Comparison of ENCODE assay signal across 20 cellular contexts in genomic region chr1:62228883-62229187, GRCh38. TPM values are rescaled to one million over a fixed set of nuclear protein-coding genes. Genes with fewer than 3 reads are reported as not detected.
"Had no signal": no experiment of that assay in that cellular context is flagged by ENCODE, and none has a peak within 500 bp of the region (broad histone marks: within the 10 kb centered on the region; RNA-seq: fewer than 3 reads in every experiment).

No MANE protein-coding gene starts in this region.

- H3K9me3 Mint-ChIP-seq: activated CD4-positive, alpha-beta memory T cell treated with anti-CD3 and anti-CD28 coated beads for 36 hours; activated naive CD4-positive, alpha-beta T cell treated with anti-CD3 and anti-CD28 coated beads, Interleukin-2, amount 50 U/mL, for 72 hours; activated T-cell treated with anti-CD3 and anti-CD28 coated beads, Interleukin-2, amount 50 U/mL, for 4 hours; natural killer cell; T-helper 2 cell treated with Interferon-gamma antibody and Interleukin-4, amounts not matched to agents 5 μg/mL and 100 μg/mL, for 36 hours had no signal

- H3K4me1 Mint-ChIP-seq: natural killer cell had no signal

- H3K27me3 ChIP-seq: brain microvascular endothelial cell had no signal

- H3K27ac Mint-ChIP-seq: activated CD4-positive, alpha-beta memory T cell treated with anti-CD3 and anti-CD28 coated beads for 36 hours; activated naive CD4-positive, alpha-beta T cell treated with anti-CD3 and anti-CD28 coated beads, Interleukin-2, amount 50 U/mL, for 72 hours; natural killer cell; T-helper 2 cell treated with Interferon-gamma antibody and Interleukin-4, amounts not matched to agents 5 μg/mL and 100 μg/mL, for 36 hours had no signal

- H3K4me3 ChIP-seq: lung, skin epidermis had no signal

- H3K27ac ChIP-seq: brain microvascular endothelial cell, skin epidermis had no signal

- H3K36me3 Mint-ChIP-seq: activated CD4-positive, alpha-beta memory T cell treated with anti-CD3 and anti-CD28 coated beads for 36 hours; activated naive CD4-positive, alpha-beta T cell treated with anti-CD3 and anti-CD28 coated beads, Interleukin-2, amount 50 U/mL, for 72 hours; natural killer cell had no signal

- H3K36me3 ChIP-seq: brain microvascular endothelial cell had no signal

- H3K4me3 Mint-ChIP-seq: activated CD4-positive, alpha-beta memory T cell treated with anti-CD3 and anti-CD28 coated beads for 36 hours; activated T-cell treated with anti-CD3 and anti-CD28 coated beads, Interleukin-2, amount 50 U/mL, for 4 hours; natural killer cell; T-helper 2 cell treated with Interferon-gamma antibody and Interleukin-4, amounts not matched to agents 5 μg/mL and 100 μg/mL, for 36 hours had no signal

- ATAC-seq: activated CD4-positive, CD25-positive, alpha-beta regulatory T cell treated with anti-CD3 and anti-CD28 coated beads, Interleukin-2, amount 50 U/mL, for 24 hours; activated naive CD4-positive, alpha-beta T cell treated with anti-CD3 and anti-CD28 coated beads, Interleukin-2, amount 50 U/mL, for 72 hours; activated T-cell treated with anti-CD3 and anti-CD28 coated beads, Interleukin-2, amount 50 U/mL, for 4 hours; esophagus mucosa; natural killer cell had no signal

- DNase-seq: activated CD4-positive, alpha-beta memory T cell treated with anti-CD3 and anti-CD28 coated beads for 36 hours; activated effector memory CD4-positive, alpha-beta T cell treated with anti-CD3 and anti-CD28 coated beads, Interleukin-2, amount 50 U/mL, for 16 hours; activated T-cell treated with anti-CD3 and anti-CD28 coated beads, Interleukin-2, amount 50 U/mL, for 4 hours; amniotic stem cell; brain microvascular endothelial cell; cerebellar nuclear complex; dermis blood vessel endothelial cell; hippocampal formation; left cardiac atrium; natural killer cell had no signal

RNA-seq across cellular contexts. Expression of gene L1TD1, which starts 34.2 kb away (rescaled TPM):
- total RNA-seq: activated CD4-positive, alpha-beta memory T cell treated with anti-CD3 and anti-CD28 coated beads for 36 hours; dermis blood vessel endothelial cell; esophagus mucosa; glomerular endothelial cell; osteocyte; pulmonary artery endothelial cell; ureter had no signal
